24 cellular contexts compared by ENCODE assay signal in genomic region chr14:54633076-54633475, GRCh38.
"Had no signal": no experiment of that assay in that cellular context is flagged by ENCODE, and none has a peak within 500 bp of the region (broad histone marks: within the 10 kb centered on the region; RNA-seq: fewer than 3 reads in every experiment).

No MANE protein-coding gene starts in this region.

- H3K27me3 Mint-ChIP-seq: activated naive CD8-positive, alpha-beta T cell treated with anti-CD3 and anti-CD28 coated beads, Interleukin-2, amount 10 ng/mL, durations not matched to agents 7 days and 5 days; activated T-helper 17 cell treated with anti-CD3 and anti-CD28 coated beads, Interleukin-2, amount 50 U/mL, for 72 hours had no signal

- H3K27ac ChIP-seq: adrenal gland, WERI-Rb-1 had no signal

- FAIRE-seq: RCC 7860 had no signal

- H3K4me3 ChIP-seq: adrenal gland had no signal

- H3K9me3 Mint-ChIP-seq: activated T-helper 17 cell treated with anti-CD3 and anti-CD28 coated beads, Interleukin-2, amount 50 U/mL, for 72 hours had no signal

- ATAC-seq: activated CD4-positive, alpha-beta T cell treated with anti-CD3 and anti-CD28 coated beads for 36 hours; activated T-helper 17 cell treated with anti-CD3 and anti-CD28 coated beads, Interleukin-2, amount 50 U/mL, for 72 hours had no signal

- H3K4me3 Mint-ChIP-seq: activated CD4-positive, alpha-beta memory T cell treated with anti-CD3 and anti-CD28 coated beads, Interleukin-2, amount 10 ng/mL, durations not matched to agents 7 days and 5 days; activated CD4-positive, alpha-beta T cell treated with anti-CD3 and anti-CD28 coated beads for 36 hours; activated naive CD4-positive, alpha-beta T cell treated with anti-CD3 and anti-CD28 coated beads, Interleukin-2, amount 10 ng/mL, durations not matched to agents 7 days and 5 days; activated naive CD8-positive, alpha-beta T cell treated with anti-CD3 and anti-CD28 coated beads, Interleukin-2, amount 10 ng/mL, durations not matched to agents 7 days and 5 days; activated T-helper 17 cell treated with anti-CD3 and anti-CD28 coated beads, Interleukin-2, amount 50 U/mL, for 72 hours had no signal

- H3K27me3 ChIP-seq: adrenal gland had no signal

- H3K36me3 ChIP-seq: adrenal gland, WERI-Rb-1 had no signal

- H3K27ac Mint-ChIP-seq: activated CD4-positive, alpha-beta memory T cell treated with anti-CD3 and anti-CD28 coated beads, Interleukin-2, amount 10 ng/mL, durations not matched to agents 7 days and 5 days; activated CD4-positive, alpha-beta T cell treated with anti-CD3 and anti-CD28 coated beads for 36 hours; activated naive CD4-positive, alpha-beta T cell treated with anti-CD3 and anti-CD28 coated beads, Interleukin-2, amount 10 ng/mL, durations not matched to agents 7 days and 5 days; activated naive CD8-positive, alpha-beta T cell treated with anti-CD3 and anti-CD28 coated beads, Interleukin-2, amount 10 ng/mL, durations not matched to agents 7 days and 5 days; activated T-helper 17 cell treated with anti-CD3 and anti-CD28 coated beads, Interleukin-2, amount 50 U/mL, for 72 hours had no signal

- DNase-seq: activated CD4-positive, alpha-beta memory T cell treated with anti-CD3 and anti-CD28 coated beads, Interleukin-2, amount 10 ng/mL, durations not matched to agents 7 days and 5 days; activated CD4-positive, alpha-beta T cell treated with anti-CD3 and anti-CD28 coated beads for 36 hours; activated CD4-positive, alpha-beta T cell treated with anti-CD3 and anti-CD28 coated beads, Interleukin-2, amount 50 U/mL, for 1 hour; activated gamma-delta T cell; activated naive CD4-positive, alpha-beta T cell treated with anti-CD3 and anti-CD28 coated beads, Interleukin-2, amount 10 ng/mL, durations not matched to agents 7 days and 5 days; activated naive CD8-positive, alpha-beta T cell treated with anti-CD3 and anti-CD28 coated beads, Interleukin-2, amount 10 ng/mL, durations not matched to agents 7 days and 5 days; activated T-cell treated with anti-CD3 and anti-CD28 coated beads for 4 hours; activated T-cell treated with anti-CD3 and anti-CD28 coated beads, Interleukin-2, amount 50 U/mL, for 48 hours; adrenal gland; anterior cingulate cortex; central memory CD4-positive, alpha-beta T cell; Kasumi-1; KBM-7; NCI-H1048; NCI-H1417; NCI-H1694 treated with DMSO at 0.1 percent for 48 hours; NCI-H2081; NCI-H510A treated with DMSO at 0.1 percent for 48 hours; NCI-H69; NK-92 treated with Interleukin-12 subunit alpha and Interleukin-12 subunit beta, amount 100 ng/mL, for 24 hours; SIG-M5; WERI-Rb-1 had no signal
